In the genomic region with DNA sequence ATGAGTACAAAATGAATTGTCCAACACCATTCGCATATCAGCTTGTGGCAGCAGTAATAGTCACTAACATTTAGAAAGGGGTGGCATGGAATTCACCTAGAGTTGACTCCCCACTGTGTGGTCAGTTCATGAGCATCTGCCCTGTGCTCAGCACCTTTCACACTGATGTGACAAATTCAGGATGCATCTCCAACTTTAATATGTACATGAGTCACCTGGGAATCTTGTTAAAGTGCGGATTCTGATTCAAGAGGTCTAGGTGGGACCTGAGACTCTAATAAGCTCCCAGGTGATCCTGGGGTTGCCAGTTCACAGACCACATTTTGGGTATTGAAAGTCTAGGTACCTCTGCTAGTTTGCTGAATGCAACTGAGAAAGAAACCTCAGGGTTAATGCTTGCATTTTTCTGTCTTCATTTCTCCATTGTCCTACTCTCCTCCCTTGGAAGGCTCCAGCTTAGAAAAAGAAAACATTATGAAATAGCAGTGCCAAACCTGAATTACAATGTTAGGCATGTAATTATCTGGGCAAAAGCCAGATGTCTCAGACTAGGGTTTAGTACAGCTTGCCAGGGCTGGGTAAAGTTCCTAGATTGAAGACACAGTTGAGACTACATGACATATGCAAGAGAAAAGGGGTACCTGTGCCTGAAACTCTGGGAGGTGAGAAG, we compare ENCODE assay signal across 10 cellular contexts. TPM values are rescaled to one million over a fixed set of nuclear protein-coding genes. Genes with fewer than 3 reads are reported as not detected.
DNase-seq lines count a peak whose midpoint lies in the region; ATAC-seq, FAIRE-seq and TF ChIP-seq lines count a peak whose summit lies in the region.
"Had no signal": no experiment of that assay in that cellular context is flagged by ENCODE, and none has a peak within 500 bp of the region (broad histone marks: within the 10 kb centered on the region; RNA-seq: fewer than 3 reads in every experiment).

No MANE protein-coding gene starts in this region.

- H3K4me1 Mint-ChIP-seq in nephron, result peaks cover 42% of the 10 kb centered on the region

- BruUV-seq in IMR-90 (replicated peaks; lab: Mats Ljungman, UMichigan), result no TSS peak

- H4K91ac ChIP-seq in IMR-90 (ENCODE audit: insufficient read depth, low read depth, low read length), result peak overlapping the region; percentile 30; the same call in 1 of the 2 replicates

- no peaks in the 10 kb centered on the region for H3K36me3 Mint-ChIP-seq in nephron (ENCODE audit: low read depth)

- no peak for TF ChIP-seq POLR2A in GM12891 (IDR thresholded peaks at IDR 0.05; ENCODE audit: low read depth, low read length)
- no peak for TF ChIP-seq POLR2A in IMR-90 (IDR thresholded peaks at IDR 0.05; ENCODE audit: low read depth, low read length)

- H3K4ac ChIP-seq in IMR-90 (ENCODE audit: low read depth, low read length), result peak overlapping the region; percentile 46; the same call in 1 of the 2 replicates

- DNase-seq in GM12891 (ENCODE audit: insufficient read length, low spot score) (no peak), IMR-90 (peak; percentile 33), amniotic epithelial cell (ENCODE audit: low read depth) (peak; percentile 58), Kasumi-1 (lab: John Stamatoyannopoulos, UW) (no peak), OCI-M1 (lab: John Stamatoyannopoulos, UW) (no peak)
- no peak for DNase-seq in effector CD8-positive, alpha-beta T cell (lab: John Stamatoyannopoulos, UW)
- DNase-seq: stimulated activated naive CD4-positive, alpha-beta T cell treated with Interleukin-2 at 50 U/mL for 16 hours had no signal

- H3K4me1 ChIP-seq in IMR-90 (ENCODE audit: control insufficient read depth, insufficient read depth, low read length), result peaks cover 7% of the 10 kb centered on the region
- H3K4me1 ChIP-seq: parathyroid adenoma had no signal

- H3K4me2 ChIP-seq in IMR-90 (ENCODE audit: low read depth, low read length), result peak overlapping the region; percentile 32

- no peaks in the 10 kb centered on the region for H3K9me3 ChIP-seq in IMR-90 (ENCODE audit: control insufficient read depth, insufficient read depth, low read length)

- H3K56ac ChIP-seq in IMR-90 (ENCODE audit: extremely low read depth, insufficient read depth, low read length), result no peak overlapping the region

- H3K14ac ChIP-seq in IMR-90 (replicated peaks; ENCODE audit: low read depth, low read length), result no peak overlapping the region

- dilution Hi-C loops in IMR-90 (cut with HindIII; ENCODE audit: low sequenced_read_pairs, unreplicated experiment), result no loop called here

- H4K8ac ChIP-seq in IMR-90 (ENCODE audit: low read depth in 2 of 2, low read length in 2 of 2), result peak overlapping the region in 1 of 2 experiments; percentile 47; a peak in 1 of 4 replicates

- H3K27ac ChIP-seq in IMR-90 (ENCODE audit: insufficient read depth, low read length), result peak overlapping the region; percentile 26; the same call in 1 of the 2 replicates
- H3K27ac ChIP-seq: parathyroid adenoma had no signal

- H3K9ac ChIP-seq in IMR-90 (ENCODE audit: low read depth, low read length), result no peak overlapping the region
- H3K9ac ChIP-seq: parathyroid adenoma had no signal

- CTCF ChIA-PET in IMR-90 (lab: Yijun Ruan, JAX), result no interaction called here

- no peak overlapping the region for H2AK5ac ChIP-seq in IMR-90 (ENCODE audit: low read depth, low read length)

- no CpG with 5 or more reads among the region's 2 CpGs for WGBS in IMR-90 (ENCODE audit: extremely low coverage in 2 of 2, insufficient read length in 1 of 2), 2 experiments

- no peak overlapping the region for H3K4me3 ChIP-seq in IMR-90 (ENCODE audit: insufficient read depth, low read depth, low read length)

- H4K20me1 ChIP-seq in IMR-90 (ENCODE audit: insufficient read depth, low read length), result no peaks in the 10 kb centered on the region

- peak overlapping the region; percentile 16 for H2AFZ ChIP-seq in IMR-90 (replicated peaks; ENCODE audit: low read length, poor library complexity)
- H2AFZ ChIP-seq: parathyroid adenoma had no signal

- peak overlapping the region in 2 of 3 experiments; percentile 82 to 90 for H3K27ac Mint-ChIP-seq in nephron

- POLR2A ChIA-PET in IMR-90 (lab: Charles Lee; ENCODE audit: unreplicated experiment), result no interaction called here

- TF ChIP-seq CTCF in IMR-90 (conservative IDR thresholded peaks at IDR 0.05; ENCODE audit: low read depth, low read length) (no peak), nephron (IDR thresholded peaks at IDR 0.05; ENCODE audit: unreplicated experiment in 3 of 3) (no peak)

- no peak overlapping the region; the same call in 2 of the 3 replicates for H2BK15ac ChIP-seq in IMR-90 (ENCODE audit: low read depth, low read length)

- no peak overlapping the region for H2BK5ac ChIP-seq in IMR-90 (ENCODE audit: low read depth, low read length, poor library complexity, severe bottlenecking)

- TF ChIP-seq RAD21 in IMR-90 (IDR thresholded peaks at IDR 0.05; ENCODE audit: low read length), result no peak

- no peaks in the 10 kb centered on the region for H3K27me3 ChIP-seq in IMR-90 (ENCODE audit: control insufficient read depth, insufficient read depth, low read length)

- H3K9me3 Mint-ChIP-seq in nephron, result no peaks in the 10 kb centered on the region

- peaks cover 3% of the 10 kb centered on the region; the same call in 1 of the 2 replicates for H3K9me1 ChIP-seq in IMR-90 (ENCODE audit: insufficient read depth, low read length)

- FAIRE-seq in GM12891 (lab: Jason Lieb, UNC), result peak; percentile 92

- H3K23ac ChIP-seq in IMR-90 (ENCODE audit: low read depth, low read length), result no peak overlapping the region

- H2BK120ac ChIP-seq in IMR-90 (ENCODE audit: low read depth, low read length), result peak overlapping the region; percentile 41; the same call in 1 of the 2 replicates

- H3K27me3 Mint-ChIP-seq in nephron (ENCODE audit: low read depth), result no peaks in the 10 kb centered on the region

- ATAC-seq in IMR-90 (ENCODE audit: low read depth), result peak; percentile 15; the same call in 1 of the 2 replicates

- no peaks in the 10 kb centered on the region for H3K36me3 ChIP-seq in IMR-90 (ENCODE audit: control insufficient read depth, insufficient read depth, low read length)

- H3K18ac ChIP-seq in IMR-90 (ENCODE audit: low read depth, low read length), result peak overlapping the region; percentile 5; the same call in 1 of the 2 replicates

- H2AK9ac ChIP-seq in IMR-90 (replicated peaks; ENCODE audit: low read depth, low read length, poor library complexity), result no peak overlapping the region

- in situ Hi-C loops in IMR-90 (cut with MboI; ENCODE audit: low sequenced_read_pairs), result no loop called here

- intact Hi-C loops in IMR-90 (cut with micrococcal nuclease), result no loop called here

- peak overlapping the region; percentile 72 for H2BK20ac ChIP-seq in IMR-90 (ENCODE audit: low read depth, low read length)

- no peaks in the 10 kb centered on the region for H3K79me1 ChIP-seq in IMR-90 (ENCODE audit: low read depth in 1 of 2, low read length in 2 of 2)

- H3K4me3 Mint-ChIP-seq in nephron, result no peak overlapping the region

- no peak overlapping the region; the same call in 1 of the 2 replicates for H4K5ac ChIP-seq in IMR-90 (ENCODE audit: low read depth, low read length)

TF ChIP-seq in GM12891, 5 proteins besides CTCF, POLR2A, EP300 and RAD21:
- TF ChIP-seq TAF1 (IDR thresholded peaks at IDR 0.05; ENCODE audit: low read depth, low read length) (no peak), PAX5 (IDR thresholded peaks at IDR 0.05; ENCODE audit: insufficient read depth, low read length, severe bottlenecking) (no peak), POU2F2 (IDR thresholded peaks at IDR 0.05; ENCODE audit: low read depth, low read length) (no peak), SPI1 (IDR thresholded peaks at IDR 0.05; ENCODE audit: low read depth, low read length) (no peak), POLR2AphosphoS5 (IDR thresholded peaks at IDR 0.05; ENCODE audit: low read depth, low read length) (no peak)

TF ChIP-seq in IMR-90, 13 proteins besides CTCF, POLR2A, EP300 and RAD21 (continues in another document):
- TF ChIP-seq FOS (IDR thresholded peaks at IDR 0.05; ENCODE audit: low read depth, low read length) (no peak), NFE2L2 (IDR thresholded peaks at IDR 0.05; ENCODE audit: low read depth, low read length) (no peak), BHLHE40 (IDR thresholded peaks at IDR 0.05; ENCODE audit: low read depth, low read length) (no peak), CEBPB (IDR thresholded peaks at IDR 0.05; ENCODE audit: low read depth, low read length) (no peak), RFX5 (IDR thresholded peaks at IDR 0.05; ENCODE audit: low read depth, low read length) (no peak), SMC3 (IDR thresholded peaks at IDR 0.05; ENCODE audit: low read depth, low read length) (no peak), RCOR1 (IDR thresholded peaks at IDR 0.05; ENCODE audit: insufficient replicate concordance, low read length) (no peak), MAZ (IDR thresholded peaks at IDR 0.05; ENCODE audit: borderline replicate concordance, low read depth, low read length) (no peak), MXI1 (IDR thresholded peaks at IDR 0.05; ENCODE audit: borderline replicate concordance, low read depth, low read length) (no peak)
- TF ChIP-seq, protein P1, sequence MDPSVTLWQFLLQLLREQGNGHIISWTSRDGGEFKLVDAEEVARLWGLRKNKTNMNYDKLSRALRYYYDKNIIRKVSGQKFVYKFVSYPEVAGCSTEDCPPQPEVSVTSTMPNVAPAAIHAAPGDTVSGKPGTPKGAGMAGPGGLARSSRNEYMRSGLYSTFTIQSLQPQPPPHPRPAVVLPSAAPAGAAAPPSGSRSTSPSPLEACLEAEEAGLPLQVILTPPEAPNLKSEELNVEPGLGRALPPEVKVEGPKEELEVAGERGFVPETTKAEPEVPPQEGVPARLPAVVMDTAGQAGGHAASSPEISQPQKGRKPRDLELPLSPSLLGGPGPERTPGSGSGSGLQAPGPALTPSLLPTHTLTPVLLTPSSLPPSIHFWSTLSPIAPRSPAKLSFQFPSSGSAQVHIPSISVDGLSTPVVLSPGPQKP (IDR thresholded peaks at IDR 0.05; ENCODE audit: borderline replicate concordance, low read depth, low read length), result no peak

RNA-seq across cellular contexts. Expression of gene TMSB4X, which starts 32.7 kb away (rescaled TPM):
- polyA plus RNA-seq in GM12891 (2012; ENCODE audit: low read depth, missing spikeins), result 22,419 TPM
- total RNA-seq in IMR-90 (2012; rRNA removed), result 9,222 and 11,116 TPM in 2 replicates
- polyA plus RNA-seq in IMR-90 (2012; rRNA removed), result 4,133 and 4,648 TPM in 2 replicates
- 4,164 and 9,036 TPM in 2 replicates for polyA plus RNA-seq in IMR-90 (2012; cell fraction: cytosol; rRNA removed)
- 567 and 1,669 TPM in 2 replicates for polyA plus RNA-seq in IMR-90 (2012; cell fraction: nucleus; rRNA removed; ENCODE audit: low replicate concordance)

RNA-seq across cellular contexts. Expression of gene FAM9C, which starts 36.8 kb away (rescaled TPM):
- polyA plus RNA-seq in GM12891 (2012; ENCODE audit: low read depth, missing spikeins), result not detected
- not detected in 2 replicates for total RNA-seq in IMR-90 (2012; rRNA removed)
- not detected in 2 replicates for polyA plus RNA-seq in IMR-90 (2012; rRNA removed)
- not detected in 2 replicates for polyA plus RNA-seq in IMR-90 (2012; cell fraction: cytosol; rRNA removed)
- not detected in 2 replicates for polyA plus RNA-seq in IMR-90 (2012; cell fraction: nucleus; rRNA removed; ENCODE audit: low replicate concordance)
- total RNA-seq: glomerular endothelial cell had no signal

Comparison
In these comparisons a context has a peak if more than half of its experiments do, and no peak if none do; other contexts are left out.
1. DNase-seq: peak in IMR-90 (single experiment) and amniotic epithelial cell (single experiment); none in GM12891 (single experiment), effector CD8-positive, alpha-beta T cell (single experiment), Kasumi-1 (0 of 2) and OCI-M1 (single experiment).